ENCODE assay signal across 25 cellular contexts in the genomic region with DNA sequence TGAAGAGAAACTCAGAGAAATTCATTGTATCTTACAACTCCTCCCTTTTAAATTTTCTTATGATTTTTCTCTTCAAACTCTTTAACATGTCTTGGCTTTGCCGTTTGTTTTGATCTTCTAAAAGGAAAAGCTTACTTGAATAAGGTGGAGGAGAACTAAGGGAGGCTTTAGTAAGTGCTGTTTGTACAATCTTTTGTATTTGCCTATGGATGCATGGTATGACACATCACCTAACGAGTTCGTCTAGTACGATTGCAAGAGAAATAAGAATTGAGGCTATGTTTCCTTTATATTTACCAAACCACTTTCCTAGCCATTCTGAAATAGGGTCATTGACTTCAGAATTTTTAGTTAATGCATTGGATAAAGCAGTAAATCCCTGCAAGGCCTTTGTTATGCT. TPM values are rescaled to one million over a fixed set of nuclear protein-coding genes. Genes with fewer than 3 reads are reported as not detected.
DNase-seq lines count a peak whose midpoint lies in the region; ATAC-seq, FAIRE-seq and TF ChIP-seq lines count a peak whose summit lies in the region.
"Had no signal": no experiment of that assay in that cellular context is flagged by ENCODE, and none has a peak within 500 bp of the region (broad histone marks: within the 10 kb centered on the region; RNA-seq: fewer than 3 reads in every experiment).

No MANE protein-coding gene starts in this region.

- H3K9me3 ChIP-seq in HUES48 (ENCODE audit: control insufficient read depth, insufficient read depth, low read length) (no peaks in the 10 kb centered on the region), astrocyte (ENCODE audit: insufficient read depth, low read depth, low read length) (no peaks in the 10 kb centered on the region), esophagus squamous epithelium (no peaks in the 10 kb centered on the region), smooth muscle cell (replicated peaks; ENCODE audit: low read depth) (no peaks in the 10 kb centered on the region), mucosa of descending colon (no peaks in the 10 kb centered on the region)
- H3K9me3 ChIP-seq: heart right ventricle, right lobe of liver had no signal

- WGBS in esophagus squamous epithelium, 2 donors: 30 to 47% methylated on average over 4 of the region's 4 CpGs
- WGBS in smooth muscle cell (ENCODE audit: low lambda C conversion rate): 60% methylated on average over 4 of the region's 4 CpGs

- H3K9ac ChIP-seq in HUES48 (ENCODE audit: low read depth, low read length) (no peak overlapping the region), astrocyte (ENCODE audit: low read length) (peak overlapping the region; percentile 69), smooth muscle cell (ENCODE audit: low read depth) (peak overlapping the region; percentile 58)

- no peaks in the 10 kb centered on the region for H3K27me3 ChIP-seq in HUES48 (ENCODE audit: control insufficient read depth, insufficient read depth, low read length)
- H3K27me3 ChIP-seq in astrocyte (ENCODE audit: insufficient read depth, low read length): no peaks in the 10 kb centered on the region
- no peaks in the 10 kb centered on the region for H3K27me3 ChIP-seq in esophagus squamous epithelium
- H3K27me3 ChIP-seq in smooth muscle cell (ENCODE audit: low read depth): no peaks in the 10 kb centered on the region
- H3K27me3 ChIP-seq: heart right ventricle, right lobe of liver had no signal

- H3K27ac Mint-ChIP-seq in astrocyte (ENCODE audit: unreplicated experiment): peak overlapping the region; percentile 53
- H3K27ac Mint-ChIP-seq in activated CD4-positive, alpha-beta T cell treated with anti-CD3 and anti-CD28 coated beads, Interleukin-2, amount 10 ng/mL, durations not matched to agents 24 days and 14 days: no peak overlapping the region
- H3K27ac Mint-ChIP-seq: activated CD4-positive, alpha-beta T cell treated with anti-CD3 and anti-CD28 coated beads for 36 hours; activated naive CD4-positive, alpha-beta T cell treated with anti-CD3 and anti-CD28 coated beads, Interleukin-2, amount 10 ng/mL, durations not matched to agents 7 days and 5 days; mesothelial cell of epicardium; naive thymus-derived CD8-positive, alpha-beta T cell; T-helper 1 cell treated with Interleukin-12 subunit alpha and Interleukin-12 subunit beta and Interleukin-4 antibody, amounts not matched to agents 30 μg/mL and 1 μg/mL, for 36 hours had no signal

- H3K79me2 ChIP-seq in astrocyte (ENCODE audit: insufficient read depth, low read length) (no peaks in the 10 kb centered on the region), smooth muscle cell (ENCODE audit: low read depth) (no peaks in the 10 kb centered on the region)

- TF ChIP-seq CTCF in astrocyte (IDR thresholded peaks at IDR 0.05; ENCODE audit: insufficient read depth, low read depth, low read length): no peak
- TF ChIP-seq CTCF in esophagus squamous epithelium (IDR thresholded peaks at IDR 0.05): no peak
- TF ChIP-seq CTCF in smooth muscle cell (IDR thresholded peaks at IDR 0.05; ENCODE audit: borderline replicate concordance, insufficient read depth, poor library complexity, severe bottlenecking): no peak
- no peak for TF ChIP-seq CTCF in mucosa of descending colon (IDR thresholded peaks at IDR 0.05)

- DNase-seq in astrocyte (ENCODE audit: low read depth) (peak; percentile 53), esophagus squamous epithelium (lab: John Stamatoyannopoulos, UW) (no peak), smooth muscle cell (lab: John Stamatoyannopoulos, UW; ENCODE audit: unreplicated experiment) (no peak), NCI-H2196 (lab: John Stamatoyannopoulos, UW; ENCODE audit: unreplicated experiment) (no peak), mucosa of descending colon (no peak)
- no peak for DNase-seq in activated CD4-positive, alpha-beta T cell treated with anti-CD3 and anti-CD28 coated beads, Interleukin-2, amount 10 ng/mL, durations not matched to agents 24 days and 14 days
- DNase-seq: activated CD4-positive, alpha-beta T cell treated with anti-CD3 and anti-CD28 coated beads for 36 hours; activated CD8-positive, alpha-beta memory T cell treated with anti-CD3 and anti-CD28 coated beads for 24 hours; activated naive CD4-positive, alpha-beta T cell treated with anti-CD3 and anti-CD28 coated beads, Interleukin-2, amount 10 ng/mL, durations not matched to agents 7 days and 5 days; activated T-cell treated with anti-CD3 and anti-CD28 coated beads, Interleukin-2, amount 50 U/mL, for 48 hours; amygdala; heart right ventricle; naive thymus-derived CD8-positive, alpha-beta T cell; NCI-H2171; NK-92 treated with Interleukin-12 subunit alpha and Interleukin-12 subunit beta, amount 100 ng/mL, for 24 hours; right lobe of liver; stimulated activated CD4-positive, alpha-beta T cell treated with anti-CD3 and anti-CD28 coated beads, Interleukin-15, amount 100 ng/mL, for 24 hours had no signal

- H3K4me2 ChIP-seq in astrocyte (ENCODE audit: low read length) (peak overlapping the region; percentile 58), smooth muscle cell (peak overlapping the region; percentile 69)

- H2AFZ ChIP-seq in astrocyte (ENCODE audit: low read depth, low read length) (no peak overlapping the region), smooth muscle cell (ENCODE audit: low read depth) (no peak overlapping the region)

- intact Hi-C loops in esophagus squamous epithelium (cut with DNase I): no loop called here
- intact Hi-C loops in activated CD4-positive, alpha-beta T cell treated with anti-CD3 and anti-CD28 coated beads, Interleukin-2, amount 10 ng/mL, durations not matched to agents 24 days and 14 days (cut with micrococcal nuclease): no loop called here
- intact Hi-C loops in mucosa of descending colon (cut with DNase I, micrococcal nuclease): no loop called here

- TF ChIP-seq POLR2A in esophagus squamous epithelium (IDR thresholded peaks at IDR 0.05): no peak

- no peak overlapping the region for H3K4me3 ChIP-seq in HUES48 (ENCODE audit: low read depth, low read length)
- H3K4me3 ChIP-seq in astrocyte (ENCODE audit: insufficient read depth, low read depth, low read length): no peak overlapping the region
- no peak overlapping the region for H3K4me3 ChIP-seq in esophagus squamous epithelium
- H3K4me3 ChIP-seq in smooth muscle cell: no peak overlapping the region
- H3K4me3 ChIP-seq in mucosa of descending colon: no peak overlapping the region
- H3K4me3 ChIP-seq: heart right ventricle, right lobe of liver had no signal

- peaks cover 62% of the 10 kb centered on the region for H3K4me1 Mint-ChIP-seq in astrocyte (ENCODE audit: low read depth, unreplicated experiment)
- H3K4me1 Mint-ChIP-seq in activated CD4-positive, alpha-beta T cell treated with anti-CD3 and anti-CD28 coated beads, Interleukin-2, amount 10 ng/mL, durations not matched to agents 24 days and 14 days: peaks cover 4% of the 10 kb centered on the region
- H3K4me1 Mint-ChIP-seq: activated CD4-positive, alpha-beta T cell treated with anti-CD3 and anti-CD28 coated beads for 36 hours had no signal

- H3F3A ChIP-seq in smooth muscle cell (ENCODE audit: low read depth): peaks cover 32% of the 10 kb centered on the region

- no peaks in the 10 kb centered on the region for H3K27me3 Mint-ChIP-seq in astrocyte (ENCODE audit: low read depth, unreplicated experiment)
- peaks cover 9% of the 10 kb centered on the region for H3K27me3 Mint-ChIP-seq in activated CD4-positive, alpha-beta T cell treated with anti-CD3 and anti-CD28 coated beads, Interleukin-2, amount 10 ng/mL, durations not matched to agents 24 days and 14 days

- peaks cover 8% of the 10 kb centered on the region for H3K36me3 Mint-ChIP-seq in astrocyte (ENCODE audit: low read depth, unreplicated experiment)
- H3K36me3 Mint-ChIP-seq in activated CD4-positive, alpha-beta T cell treated with anti-CD3 and anti-CD28 coated beads, Interleukin-2, amount 10 ng/mL, durations not matched to agents 24 days and 14 days (ENCODE audit: low read depth): no peaks in the 10 kb centered on the region

- H3K36me3 ChIP-seq in HUES48 (ENCODE audit: control insufficient read depth, insufficient read depth, low read length) (peaks cover 2% of the 10 kb centered on the region; the same call in 1 of the 2 replicates), astrocyte (ENCODE audit: insufficient read depth, low read length) (peaks cover under 1% of the 10 kb centered on the region), esophagus squamous epithelium (peaks cover 0 to under 1% (median 0%) of the 10 kb centered on the region in 3 donors), smooth muscle cell (ENCODE audit: low read depth) (no peaks in the 10 kb centered on the region), mucosa of descending colon (ENCODE audit: low read depth) (no peaks in the 10 kb centered on the region)
- H3K36me3 ChIP-seq: right lobe of liver had no signal

- FAIRE-seq in astrocyte (lab: Jason Lieb, UNC): peak; percentile 17
- FAIRE-seq: D721Med had no signal

- no peak for ATAC-seq in mucosa of descending colon
- ATAC-seq: activated CD4-positive, alpha-beta T cell treated with anti-CD3 and anti-CD28 coated beads for 36 hours; heart right ventricle; left lobe of liver; naive thymus-derived CD8-positive, alpha-beta T cell; right lobe of liver had no signal

- H3K4me1 ChIP-seq in HUES48 (ENCODE audit: control insufficient read depth, insufficient read depth, low read length) (peaks cover 35% of the 10 kb centered on the region), astrocyte (ENCODE audit: insufficient read depth, low read length) (peaks cover 55% of the 10 kb centered on the region), esophagus squamous epithelium (peaks cover 5 to 50% (median 18%) of the 10 kb centered on the region in 3 donors), smooth muscle cell (ENCODE audit: low read depth) (peaks cover 64% of the 10 kb centered on the region), mucosa of descending colon (ENCODE audit: low read depth) (no peaks in the 10 kb centered on the region)

- H4K20me1 ChIP-seq in astrocyte (ENCODE audit: insufficient read depth, low read length): no peaks in the 10 kb centered on the region
- no peaks in the 10 kb centered on the region for H4K20me1 ChIP-seq in smooth muscle cell (ENCODE audit: low read depth)

- H3K4me3 Mint-ChIP-seq in astrocyte (ENCODE audit: unreplicated experiment): no peak overlapping the region
- no peak overlapping the region for H3K4me3 Mint-ChIP-seq in activated CD4-positive, alpha-beta T cell treated with anti-CD3 and anti-CD28 coated beads, Interleukin-2, amount 10 ng/mL, durations not matched to agents 24 days and 14 days
- H3K4me3 Mint-ChIP-seq: activated CD4-positive, alpha-beta T cell treated with anti-CD3 and anti-CD28 coated beads for 36 hours; activated naive CD4-positive, alpha-beta T cell treated with anti-CD3 and anti-CD28 coated beads, Interleukin-2, amount 10 ng/mL, durations not matched to agents 7 days and 5 days; central memory CD8-positive, alpha-beta T cell; mesothelial cell of epicardium; naive thymus-derived CD8-positive, alpha-beta T cell; stimulated activated naive CD8-positive, alpha-beta T cell treated with anti-CD3 and anti-CD28 coated beads, Interleukin-15, Interleukin-2, amounts not matched to agents 100 ng/mL and 50 ng/mL, for 24 hours; T-helper 1 cell treated with Interleukin-12 subunit alpha and Interleukin-12 subunit beta and Interleukin-4 antibody, amounts not matched to agents 30 μg/mL and 1 μg/mL, for 36 hours had no signal

- peak overlapping the region; percentile 75 for H3K27ac ChIP-seq in HUES48 (ENCODE audit: low read depth, low read length)
- peak overlapping the region; percentile 99 for H3K27ac ChIP-seq in astrocyte (ENCODE audit: low read depth, low read length)
- H3K27ac ChIP-seq in esophagus squamous epithelium: peak overlapping the region in 3 of 4 donors; percentile 43 to 72 (median 67)
- H3K27ac ChIP-seq in smooth muscle cell (ENCODE audit: low read depth): peak overlapping the region; percentile 97
- H3K27ac ChIP-seq: heart right ventricle, right lobe of liver had no signal

- peaks cover 10% of the 10 kb centered on the region for H3K9me3 Mint-ChIP-seq in astrocyte (ENCODE audit: unreplicated experiment)
- H3K9me3 Mint-ChIP-seq in activated CD4-positive, alpha-beta T cell treated with anti-CD3 and anti-CD28 coated beads, Interleukin-2, amount 10 ng/mL, durations not matched to agents 24 days and 14 days: no peaks in the 10 kb centered on the region
- H3K9me3 Mint-ChIP-seq: activated naive CD4-positive, alpha-beta T cell treated with anti-CD3 and anti-CD28 coated beads, Interleukin-2, amount 10 ng/mL, durations not matched to agents 7 days and 5 days; central memory CD8-positive, alpha-beta T cell; naive thymus-derived CD8-positive, alpha-beta T cell; stimulated activated naive CD8-positive, alpha-beta T cell treated with anti-CD3 and anti-CD28 coated beads, Interleukin-15, Interleukin-2, amounts not matched to agents 100 ng/mL and 50 ng/mL, for 24 hours; T-helper 1 cell treated with Interleukin-12 subunit alpha and Interleukin-12 subunit beta and Interleukin-4 antibody, amounts not matched to agents 30 μg/mL and 1 μg/mL, for 36 hours had no signal

RNA-seq across cellular contexts. Expression of gene BST1, which starts 8.4 kb away (rescaled TPM):
- total RNA-seq in astrocyte (19.5 and 24.5 TPM in 2 replicates), esophagus squamous epithelium (1 to 10 TPM in 3 of 4 donors, under 1 TPM in 1; 0.97 to 7.4 (median 3.6) TPM), smooth muscle cell (4.8 and 5.2 TPM in 2 replicates), mucosa of descending colon (10 to 100 TPM in 1 of 3 donors, 1 to 10 TPM in 2; 4.7 to 14.6 (median 6.9) TPM)
- polyA plus RNA-seq in smooth muscle cell: 5.2 and 9.6 TPM in 2 replicates
- 0.12 and 0.72 TPM in 2 replicates for total RNA-seq in activated CD4-positive, alpha-beta T cell treated with anti-CD3 and anti-CD28 coated beads, Interleukin-2, amount 10 ng/mL, durations not matched to agents 24 days and 14 days
- total RNA-seq: G401 had no signal

RNA-seq across cellular contexts. Expression of gene FAM200B, which starts 12.8 kb away (rescaled TPM):
- total RNA-seq in astrocyte (67.4 and 74.7 TPM in 2 replicates), esophagus squamous epithelium (10 to 100 TPM; 17.1 to 39.6 (median 31.4) TPM), smooth muscle cell (24.1 and 51.7 TPM in 2 replicates), mucosa of descending colon (10 to 100 TPM; 35.3 to 46.1 (median 38.9) TPM)
- 49.8 and 52.1 TPM in 2 replicates for polyA plus RNA-seq in smooth muscle cell
- total RNA-seq in activated CD4-positive, alpha-beta T cell treated with anti-CD3 and anti-CD28 coated beads, Interleukin-2, amount 10 ng/mL, durations not matched to agents 24 days and 14 days: 6.0 and 9.9 TPM in 2 replicates

RNA-seq across cellular contexts. Expression of gene FBXL5, which starts 39.3 kb away (rescaled TPM):
- total RNA-seq in astrocyte (75.8 and 92.2 TPM in 2 replicates), esophagus squamous epithelium (100 to 1,000 TPM in 1 of 4 donors, 10 to 100 TPM in 3; 39.2 to 119 (median 72.3) TPM), smooth muscle cell (94.6 and 109 TPM in 2 replicates), mucosa of descending colon (100 to 1,000 TPM in 1 of 3 donors, 10 to 100 TPM in 2; 44.8 to 104 (median 60.4) TPM)
- polyA plus RNA-seq in smooth muscle cell: 47.0 and 50.1 TPM in 2 replicates
- total RNA-seq in activated CD4-positive, alpha-beta T cell treated with anti-CD3 and anti-CD28 coated beads, Interleukin-2, amount 10 ng/mL, durations not matched to agents 24 days and 14 days: 28.9 and 31.2 TPM in 2 replicates
